1 cellular context compared by ENCODE assay signal in the genomic region with DNA sequence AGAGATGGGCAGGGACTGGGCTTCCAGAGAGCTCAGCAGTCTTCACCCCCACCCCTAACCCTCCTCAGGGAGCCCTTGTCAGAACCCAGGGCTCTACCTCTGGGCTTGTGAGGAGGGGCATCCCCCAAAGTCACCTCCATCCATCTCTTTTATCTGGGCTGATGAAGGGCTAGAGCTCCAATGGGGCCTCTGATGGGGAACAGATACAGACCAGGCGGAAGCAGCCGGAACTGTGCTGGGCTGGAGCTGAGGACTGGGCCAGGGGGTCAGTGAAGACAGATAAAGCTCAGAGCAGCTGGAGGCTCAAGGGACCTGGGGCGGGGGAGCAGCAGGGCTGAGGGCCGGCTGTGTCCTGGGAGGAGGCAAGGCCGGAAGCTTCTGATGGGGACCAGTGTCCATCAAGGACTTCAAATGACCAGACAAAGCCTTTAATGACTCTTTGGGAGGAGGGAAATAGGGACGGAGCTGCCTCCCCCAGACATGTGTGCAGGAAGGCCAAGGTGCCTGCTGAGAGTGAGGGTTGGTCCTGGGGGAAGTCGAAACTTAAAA.
TF ChIP-seq lines count a peak whose summit lies in the region.

No MANE protein-coding gene starts in this region.

TF ChIP-seq in HCT116, 20 proteins besides CTCF, POLR2A, EP300 and RAD21 (continued from another document):
- TF ChIP-seq ZFX (IDR thresholded peaks at IDR 0.05) (no peak), EZH2 (IDR thresholded peaks at IDR 0.05) (no peak), FOSL1 (IDR thresholded peaks at IDR 0.05; ENCODE audit: low read depth) (no peak), YY1 (IDR thresholded peaks at IDR 0.05; ENCODE audit: extremely low read depth, insufficient replicate concordance, low read depth, low read length) (no peak), SP1 (IDR thresholded peaks at IDR 0.05; ENCODE audit: low read depth) (no peak), JUND (IDR thresholded peaks at IDR 0.05) (no peak), EZH2phosphoT487 (IDR thresholded peaks at IDR 0.05; ENCODE audit: borderline replicate concordance) (no peak), SRF (IDR thresholded peaks at IDR 0.05; ENCODE audit: low read depth) (no peak), CBX3 (IDR thresholded peaks at IDR 0.05; ENCODE audit: low read depth) (no peak), TCF7L2 (IDR thresholded peaks at IDR 0.05; ENCODE audit: borderline replicate concordance, extremely low read depth, insufficient read depth, insufficient read length) (no peak)
- TF ChIP-seq, protein P1, sequence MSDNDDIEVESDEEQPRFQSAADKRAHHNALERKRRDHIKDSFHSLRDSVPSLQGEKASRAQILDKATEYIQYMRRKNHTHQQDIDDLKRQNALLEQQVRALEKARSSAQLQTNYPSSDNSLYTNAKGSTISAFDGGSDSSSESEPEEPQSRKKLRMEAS (IDR thresholded peaks at IDR 0.05): no peak
